In genomic region chr1:199009447-199009846, GRCh38 we compare ENCODE assay signal across 11 cellular contexts.
DNase-seq lines count a peak whose midpoint lies in the region; ATAC-seq, FAIRE-seq and TF ChIP-seq lines count a peak whose summit lies in the region.
"Had no signal": no experiment of that assay in that cellular context is flagged by ENCODE, and none has a peak within 500 bp of the region (broad histone marks: within the 10 kb centered on the region; RNA-seq: fewer than 3 reads in every experiment).

No MANE protein-coding gene starts in this region.

- intact Hi-C loops in pancreas (cut with DNase I): no loop called here

- H3K27me3 ChIP-seq in effector memory CD4-positive, alpha-beta T cell (replicated peaks; ENCODE audit: control insufficient read depth, insufficient read depth, low read length, poor library complexity, severe bottlenecking): no peaks in the 10 kb centered on the region
- H3K27me3 ChIP-seq in pancreas: no peaks in the 10 kb centered on the region
- H3K27me3 ChIP-seq: SJSA1 had no signal

- H3K4me1 ChIP-seq in effector memory CD4-positive, alpha-beta T cell (ENCODE audit: control insufficient read depth, insufficient read depth, low read length, poor library complexity, severe bottlenecking): no peaks in the 10 kb centered on the region
- no peaks in the 10 kb centered on the region for H3K4me1 ChIP-seq in pancreas
- H3K4me1 ChIP-seq: SJSA1 had no signal

- H3K36me3 ChIP-seq in effector memory CD4-positive, alpha-beta T cell (ENCODE audit: control insufficient read depth, insufficient read depth, low read length): no peaks in the 10 kb centered on the region
- no peaks in the 10 kb centered on the region for H3K36me3 ChIP-seq in pancreas
- H3K36me3 ChIP-seq: SJSA1 had no signal

- DNase-seq in NOMO-1 treated with dmso at 0.1 percent for 144 hours (lab: John Stamatoyannopoulos, UW; ENCODE audit: unreplicated experiment): peak; percentile 18
- DNase-seq in medulla oblongata (ENCODE audit: extremely low spot score): peak; percentile 43
- DNase-seq in NCI-H1105 (lab: John Stamatoyannopoulos, UW): no peak
- DNase-seq in effector memory CD4-positive, alpha-beta T cell: no peak
- no peak for DNase-seq in pancreas
- DNase-seq: H9 had no signal

- no peak for TF ChIP-seq CTCF in pancreas (IDR thresholded peaks at IDR 0.05)

- WGBS in pancreas, 2 donors: 58 to 68% methylated on average over 5 of the region's 5 CpGs

- no peaks in the 10 kb centered on the region for H3K9me3 ChIP-seq in effector memory CD4-positive, alpha-beta T cell (ENCODE audit: control insufficient read depth, low read length)
- H3K9me3 ChIP-seq in pancreas: no peaks in the 10 kb centered on the region
- H3K9me3 ChIP-seq: SJSA1 had no signal

- ATAC-seq in GM18858 (IDR thresholded peaks at IDR 0.05; ENCODE audit: unreplicated experiment) (peak; percentile 57), HG02678 (IDR thresholded peaks at IDR 0.05; ENCODE audit: unreplicated experiment) (peak; percentile 71), pancreas (no peak)

- no peak overlapping the region for H3K4me3 ChIP-seq in effector memory CD4-positive, alpha-beta T cell (ENCODE audit: insufficient read depth, low read depth, low read length, poor library complexity, severe bottlenecking)
- no peak overlapping the region for H3K4me3 ChIP-seq in pancreas
- H3K4me3 ChIP-seq: SJSA1 had no signal

- no peak for FAIRE-seq in pancreas (lab: Jason Lieb, UNC)
- FAIRE-seq: endometrium, islet of Langerhans had no signal

- no peak overlapping the region for H3K27ac ChIP-seq in effector memory CD4-positive, alpha-beta T cell (ENCODE audit: insufficient read depth, low read length, poor library complexity, severe bottlenecking)
- no peak overlapping the region for H3K27ac ChIP-seq in pancreas
- H3K27ac ChIP-seq: SJSA1 had no signal

Comparison
In these comparisons a context has a peak if more than half of its experiments do, and no peak if none do; other contexts are left out.
1. ATAC-seq: peak in GM18858 (single experiment) and HG02678 (single experiment); none in pancreas (0 of 4).
2. DNase-seq: peak in NOMO-1 treated with dmso at 0.1 percent for 144 hours (single experiment) and medulla oblongata (single experiment); none in NCI-H1105 (single experiment), effector memory CD4-positive, alpha-beta T cell (0 of 3) and pancreas (0 of 6).